8 cellular contexts compared by ENCODE assay signal in the genomic region with DNA sequence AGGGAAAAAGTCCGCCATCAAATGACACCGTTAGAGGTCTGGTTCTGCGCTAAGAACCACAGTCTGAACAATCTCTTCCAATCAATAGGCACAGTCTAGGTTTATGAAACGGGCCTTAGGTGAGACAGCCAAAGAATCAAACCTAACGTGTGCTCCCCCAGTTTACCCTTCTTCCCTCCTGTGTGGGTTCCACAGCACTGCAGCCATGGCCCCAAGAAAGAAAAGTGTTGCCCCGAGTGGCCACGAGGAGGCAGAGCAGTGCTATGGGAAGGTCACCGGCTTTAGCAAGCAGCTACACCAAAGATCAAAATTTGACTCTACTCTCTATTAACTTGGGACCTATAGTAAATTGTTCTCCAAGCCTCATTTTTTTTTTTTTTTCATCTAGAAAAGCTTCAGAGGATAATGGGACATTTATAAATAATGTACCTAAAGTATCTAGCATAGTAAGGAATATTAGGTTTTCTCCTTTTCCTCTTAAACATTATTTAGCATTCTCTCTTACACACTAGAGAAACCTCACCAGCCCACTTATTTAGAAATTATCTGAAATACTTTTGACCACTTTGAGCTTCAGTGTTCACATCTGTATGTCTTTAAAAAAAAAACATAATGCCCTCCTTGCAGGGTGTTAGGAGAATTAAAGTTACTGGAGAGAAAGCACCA.
DNase-seq lines count a peak whose midpoint lies in the region; ATAC-seq and TF ChIP-seq lines count a peak whose summit lies in the region.

No MANE protein-coding gene starts in this region.

- DNase-seq in AG09309 (ENCODE audit: low read depth) (peak; percentile 17), NT2/D1 (ENCODE audit: low read depth, low spot score) (peak; percentile 13), activated T-cell treated with anti-CD3 and anti-CD28 coated beads for 4 hours (peak; percentile 15), fibroblast of mammary gland (ENCODE audit: low read depth) (peak; percentile 63), neuronal stem cell (ENCODE audit: low spot score) (peak; percentile 23), tibial artery (peak; percentile 60 to 78)

- H2AFZ ChIP-seq in neuronal stem cell (ENCODE audit: low read length): no peak overlapping the region

- intact Hi-C loops in tibial artery (cut with DNase I; ENCODE audit: low total_unique reads): loop anchor here (10.0 kb wide), 1 partner anchor 376 kb away; no protein-coding TSS in a partner anchor

- H3K36me3 ChIP-seq in NT2/D1 (ENCODE audit: insufficient read depth, insufficient read length, low read length) (peaks cover 54% of the 10 kb centered on the region), neuronal stem cell (replicated peaks in 1 of 2; ENCODE audit: control insufficient read depth in 2 of 2, insufficient read depth in 2 of 2, low read length in 2 of 2) (peaks cover 11 to 92% of the 10 kb centered on the region in 2 donors), tibial artery (peaks cover 27 to 65% (median 40%) of the 10 kb centered on the region in 3 donors)

- H2AK5ac ChIP-seq in neuronal stem cell (ENCODE audit: low read depth, low read length): no peak overlapping the region

- H3K27me3 ChIP-seq in NT2/D1 (ENCODE audit: insufficient read depth, insufficient read length): no peaks in the 10 kb centered on the region
- no peaks in the 10 kb centered on the region for H3K27me3 ChIP-seq in neuronal stem cell (ENCODE audit: control insufficient read depth in 3 of 3, insufficient read depth in 3 of 3, low read depth in 1 of 3, low read length in 3 of 3)
- no peaks in the 10 kb centered on the region for H3K27me3 ChIP-seq in tibial artery

- H3K23ac ChIP-seq in neuronal stem cell (ENCODE audit: low read depth, low read length, poor library complexity): no peak overlapping the region

- H3K4me2 ChIP-seq in neuronal stem cell (ENCODE audit: insufficient read depth, low read length, poor library complexity, severe bottlenecking): no peak overlapping the region

- no peak overlapping the region for H3K4ac ChIP-seq in neuronal stem cell (ENCODE audit: low read length)

- H2BK12ac ChIP-seq in neuronal stem cell (ENCODE audit: low read length): no peak overlapping the region

- H2BK120ac ChIP-seq in neuronal stem cell (ENCODE audit: low read depth, low read length): no peak overlapping the region

- no peaks in the 10 kb centered on the region for H3K79me1 ChIP-seq in neuronal stem cell (ENCODE audit: low read depth, low read length)

- no CpG with 5 or more reads among the region's 8 CpGs for WGBS in neuronal stem cell (ENCODE audit: extremely low coverage in 2 of 2, insufficient read length in 2 of 2, insufficient replicate concordance in 1 of 2), 2 donors

- H3K27ac ChIP-seq in neuronal stem cell (replicated peaks; ENCODE audit: low read length) (no peak overlapping the region), tibial artery (no peak overlapping the region)

- H3K14ac ChIP-seq in neuronal stem cell (ENCODE audit: low read length): no peak overlapping the region

- TF ChIP-seq CTCF in AG09309 (IDR thresholded peaks at IDR 0.05; ENCODE audit: control insufficient read depth, insufficient read depth, low read depth, low read length, missing control alignments) (peak; percentile 89), fibroblast of mammary gland (conservative IDR thresholded peaks at IDR 0.05; ENCODE audit: control insufficient read depth, insufficient read depth, low read depth, low read length) (peak; percentile 95), tibial artery (IDR thresholded peaks at IDR 0.05) (peak; percentile 85)

- H3K4me3 ChIP-seq in AG09309 (ENCODE audit: control insufficient read depth, low read depth, low read length): no peak overlapping the region
- no peak overlapping the region for H3K4me3 ChIP-seq in NT2/D1 (ENCODE audit: insufficient read length, low read depth)
- no peak overlapping the region for H3K4me3 ChIP-seq in fibroblast of mammary gland (ENCODE audit: control insufficient read depth, low read depth, low read length)
- H3K4me3 ChIP-seq in neuronal stem cell (ENCODE audit: low read length in 2 of 2): no peak overlapping the region
- H3K4me3 ChIP-seq in tibial artery: no peak overlapping the region

- H2BK5ac ChIP-seq in neuronal stem cell (ENCODE audit: low read length): no peak overlapping the region

- H3K9ac ChIP-seq in NT2/D1 (ENCODE audit: insufficient read length, low read depth): no peak overlapping the region
- no peak overlapping the region for H3K9ac ChIP-seq in neuronal stem cell (ENCODE audit: low read depth, low read length, poor library complexity)

- H3K9me3 ChIP-seq in NT2/D1 (ENCODE audit: insufficient read depth, low read length): no peaks in the 10 kb centered on the region
- no peaks in the 10 kb centered on the region for H3K9me3 ChIP-seq in neuronal stem cell (replicated peaks in 1 of 2; ENCODE audit: control insufficient read depth in 2 of 2, insufficient read depth in 1 of 2, low read depth in 1 of 2, low read length in 2 of 2)
- no peaks in the 10 kb centered on the region for H3K9me3 ChIP-seq in tibial artery

- no peak overlapping the region for H3K18ac ChIP-seq in neuronal stem cell (ENCODE audit: low read length)

- no peak overlapping the region for H4K8ac ChIP-seq in neuronal stem cell (ENCODE audit: low read depth, low read length)

- no peak overlapping the region for H4K91ac ChIP-seq in neuronal stem cell (ENCODE audit: low read depth, low read length, poor library complexity)

- no peak overlapping the region for H2BK15ac ChIP-seq in neuronal stem cell (ENCODE audit: low read length)

- ATAC-seq in GM18511 (IDR thresholded peaks at IDR 0.05; ENCODE audit: unreplicated experiment) (peak; percentile 76), HG03103 (IDR thresholded peaks at IDR 0.05; ENCODE audit: low read depth, unreplicated experiment) (peak; percentile 83)

- H3K4me1 ChIP-seq in NT2/D1 (ENCODE audit: insufficient read depth, insufficient read length): no peaks in the 10 kb centered on the region
- H3K4me1 ChIP-seq in neuronal stem cell (ENCODE audit: control insufficient read depth in 2 of 2, insufficient read depth in 1 of 2, low read depth in 1 of 2, low read length in 2 of 2): no peaks in the 10 kb centered on the region
- H3K4me1 ChIP-seq in tibial artery: no peaks in the 10 kb centered on the region

Comparison
In these comparisons a context has a peak if more than half of its experiments do, and no peak if none do; other contexts are left out.
1. DNase-seq: peak in every context shown above with its lines; median percentile 69 in tibial artery; 63 in fibroblast of mammary gland; 23 in neuronal stem cell; 17 in AG09309; 15 in activated T-cell treated with anti-CD3 and anti-CD28 coated beads for 4 hours; 13 in NT2/D1.